ENCODE assay signal across 24 cellular contexts in genomic region chr3:183259087-183259486, GRCh38. TPM values are rescaled to one million over a fixed set of nuclear protein-coding genes. Genes with fewer than 3 reads are reported as not detected.
DNase-seq lines count a peak whose midpoint lies in the region; TF ChIP-seq lines count a peak whose summit lies in the region.
"Had no signal": no experiment of that assay in that cellular context is flagged by ENCODE, and none has a peak within 500 bp of the region (broad histone marks: within the 10 kb centered on the region; RNA-seq: fewer than 3 reads in every experiment).

No MANE protein-coding gene starts in this region.

- in situ Hi-C loops in transverse colon (cut with MboI; ENCODE audit: low pct_ligation_motif_present in 1 of 4, low pct_unique_long_range_greater_than_20kb in 1 of 4, low sequenced_read_pairs in 3 of 4) = no loop called here

- H3K9me3 Mint-ChIP-seq in MCF 10A (ENCODE audit: unreplicated experiment) = no peaks in the 10 kb centered on the region
- H3K9me3 Mint-ChIP-seq in dendritic cell treated with granulocyte-macrophage colony-stimulating factor and Interleukin-4, amounts not matched to agents 40 ng/mL and 50 ng/mL, for 4 days = no peaks in the 10 kb centered on the region
- H3K9me3 Mint-ChIP-seq: activated CD4-positive, alpha-beta memory T cell treated with anti-CD3 and anti-CD28 coated beads, Interleukin-2, amount 10 ng/mL, durations not matched to agents 7 days and 5 days; activated naive CD4-positive, alpha-beta T cell treated with anti-CD3 and anti-CD28 coated beads for 36 hours; CD4-positive, alpha-beta T cell; stimulated activated naive B cell treated with anti-CD40 and anti-IgM and Interleukin-4, amounts not matched to agents 10 μg/mL and 1 μg/mL and 100 μg/mL, for 72 hours had no signal

- TF ChIP-seq EP300 in transverse colon (IDR thresholded peaks at IDR 0.05; ENCODE audit: low read depth) = no peak

- DNase-seq in MCF 10A (ENCODE audit: unreplicated experiment) (no peak), breast epithelium (ENCODE audit: low spot score in 2 of 2) (no peak), transverse colon (no peak), T1000 (lab: John Stamatoyannopoulos, UW) (no peak), D341Med (ENCODE audit: low spot score) (no peak)
- DNase-seq in activated CD4-positive, CD25-positive, alpha-beta regulatory T cell (lab: John Stamatoyannopoulos, UW) = no peak
- DNase-seq: 8988T; activated CD4-positive, alpha-beta memory T cell treated with anti-CD3 and anti-CD28 coated beads, Interleukin-2, amount 10 ng/mL, durations not matched to agents 7 days and 5 days; activated CD8-positive, alpha-beta memory T cell treated with anti-CD3 and anti-CD28 coated beads, Interleukin-2, amount 50 U/mL, for 48 hours; activated naive CD4-positive, alpha-beta T cell treated with anti-CD3 and anti-CD28 coated beads for 36 hours; CD4-positive, alpha-beta T cell; effector CD4-positive, alpha-beta T cell; naive thymus-derived CD8-positive, alpha-beta T cell; NCI-H1092 treated with DMSO at 0.1 percent for 48 hours; NCI-H1694 treated with DMSO at 0.1 percent for 48 hours; NCI-H2171; occipital lobe; stimulated activated naive B cell treated with anti-CD40 and anti-IgM and Interleukin-4, amounts not matched to agents 10 μg/mL and 1 μg/mL and 100 μg/mL, for 72 hours; T-helper 17 cell; uterus had no signal

- BruUV-seq in MCF 10A (replicated peaks; lab: Mats Ljungman, UMichigan) = no TSS peak

- peak overlapping the region; percentile 75 for H3K27ac Mint-ChIP-seq in MCF 10A (ENCODE audit: low read depth, unreplicated experiment)
- peak overlapping the region; percentile 75 for H3K27ac Mint-ChIP-seq in dendritic cell treated with granulocyte-macrophage colony-stimulating factor and Interleukin-4, amounts not matched to agents 40 ng/mL and 50 ng/mL, for 4 days
- H3K27ac Mint-ChIP-seq: activated CD4-positive, alpha-beta memory T cell treated with anti-CD3 and anti-CD28 coated beads, Interleukin-2, amount 10 ng/mL, durations not matched to agents 7 days and 5 days; activated naive CD4-positive, alpha-beta T cell treated with anti-CD3 and anti-CD28 coated beads for 36 hours; CD4-positive, alpha-beta T cell; GM23338; stimulated activated naive B cell treated with anti-CD40 and anti-IgM and Interleukin-4, amounts not matched to agents 10 μg/mL and 1 μg/mL and 100 μg/mL, for 72 hours; T-helper 17 cell had no signal

- H3K4me1 ChIP-seq in breast epithelium = no peaks in the 10 kb centered on the region
- H3K4me1 ChIP-seq in neutrophil (ENCODE audit: control insufficient read depth in 1 of 2, insufficient read depth in 1 of 2, low read depth in 1 of 2, low read length in 1 of 2) = peaks cover 50 to 60% of the 10 kb centered on the region in 2 experiments
- H3K4me1 ChIP-seq in transverse colon = peaks cover 0 to 70% (median 55%) of the 10 kb centered on the region in 4 donors
- H3K4me1 ChIP-seq: uterus had no signal

- H3K36me3 ChIP-seq in breast epithelium = no peaks in the 10 kb centered on the region
- peaks cover 3% of the 10 kb centered on the region for H3K36me3 ChIP-seq in neutrophil
- H3K36me3 ChIP-seq in transverse colon = no peaks in the 10 kb centered on the region
- H3K36me3 ChIP-seq: suprapubic skin, uterus had no signal

- 63 to 73% methylated on average over 3 of the region's 3 CpGs for whole genome bisulfite sequencing in transverse colon (ENCODE audit: low coverage in 1 of 2), 2 donors

- H3K4me3 Mint-ChIP-seq in MCF 10A (ENCODE audit: unreplicated experiment) = no peak overlapping the region
- H3K4me3 Mint-ChIP-seq in dendritic cell treated with granulocyte-macrophage colony-stimulating factor and Interleukin-4, amounts not matched to agents 40 ng/mL and 50 ng/mL, for 4 days = no peak overlapping the region
- H3K4me3 Mint-ChIP-seq: activated CD4-positive, alpha-beta memory T cell treated with anti-CD3 and anti-CD28 coated beads, Interleukin-2, amount 10 ng/mL, durations not matched to agents 7 days and 5 days; activated naive CD4-positive, alpha-beta T cell treated with anti-CD3 and anti-CD28 coated beads for 36 hours; CD4-positive, alpha-beta T cell; GM23338; naive thymus-derived CD8-positive, alpha-beta T cell had no signal

- peak overlapping the region in 1 of 2 donors; percentile 45 for H3K27ac ChIP-seq in breast epithelium
- H3K27ac ChIP-seq in neutrophil = peak overlapping the region; percentile 87
- peak overlapping the region; percentile 68 to 78 (median 72) for H3K27ac ChIP-seq in transverse colon
- H3K27ac ChIP-seq: suprapubic skin, uterus had no signal

- no peaks in the 10 kb centered on the region for H3K27me3 ChIP-seq in breast epithelium
- no peaks in the 10 kb centered on the region for H3K27me3 ChIP-seq in neutrophil
- no peaks in the 10 kb centered on the region for H3K27me3 ChIP-seq in transverse colon
- H3K27me3 ChIP-seq: suprapubic skin, uterus had no signal

- TF ChIP-seq POLR2A in breast epithelium (IDR thresholded peaks at IDR 0.05) = no peak
- no peak for TF ChIP-seq POLR2A in transverse colon (IDR thresholded peaks at IDR 0.05)

- H3K9me3 ChIP-seq in breast epithelium = no peaks in the 10 kb centered on the region
- no peaks in the 10 kb centered on the region for H3K9me3 ChIP-seq in neutrophil
- H3K9me3 ChIP-seq in transverse colon = no peaks in the 10 kb centered on the region
- H3K9me3 ChIP-seq: suprapubic skin, uterus had no signal

- intact Hi-C loops in MCF 10A (cut with micrococcal nuclease) (loop anchor here (10.0 kb wide), 1 partner anchor 66 kb away; no protein-coding TSS in a partner anchor), breast epithelium (cut with DNase I; ENCODE audit: low total_unique reads) (no loop called here), transverse colon (cut with DNase I; ENCODE audit: low total_unique reads) (no loop called here)
- intact Hi-C loops in dendritic cell treated with granulocyte-macrophage colony-stimulating factor and Interleukin-4, amounts not matched to agents 40 ng/mL and 50 ng/mL, for 4 days (cut with micrococcal nuclease) = loop anchor here (5.0 kb wide), 1 partner anchor 72 kb away; no protein-coding TSS in a partner anchor

- TF ChIP-seq CTCF in MCF 10A (IDR thresholded peaks at IDR 0.05; ENCODE audit: unreplicated experiment) (no peak), breast epithelium (IDR thresholded peaks at IDR 0.05) (no peak), neutrophil (IDR thresholded peaks at IDR 0.05) (no peak), transverse colon (IDR thresholded peaks at IDR 0.05) (no peak)

- H3K27me3 Mint-ChIP-seq in MCF 10A (ENCODE audit: insufficient read depth, unreplicated experiment) = no peaks in the 10 kb centered on the region
- H3K27me3 Mint-ChIP-seq in dendritic cell treated with granulocyte-macrophage colony-stimulating factor and Interleukin-4, amounts not matched to agents 40 ng/mL and 50 ng/mL, for 4 days = no peaks in the 10 kb centered on the region

- CTCF ChIA-PET in MCF 10A (lab: Yijun Ruan, JAX) = interaction anchor here (0.6 to 1.7 kb wide), 4 partner anchors 74 to 858 kb away, joined by 3 to 10 read pairs (median 4); no protein-coding TSS in a partner anchor

- H3K36me3 Mint-ChIP-seq in MCF 10A (ENCODE audit: insufficient read depth, unreplicated experiment) = peaks cover 11% of the 10 kb centered on the region
- peaks cover 47% of the 10 kb centered on the region for H3K36me3 Mint-ChIP-seq in dendritic cell treated with granulocyte-macrophage colony-stimulating factor and Interleukin-4, amounts not matched to agents 40 ng/mL and 50 ng/mL, for 4 days (ENCODE audit: low read depth)

- H3K4me1 Mint-ChIP-seq in MCF 10A (ENCODE audit: insufficient read depth, unreplicated experiment) = peaks cover 61% of the 10 kb centered on the region
- H3K4me1 Mint-ChIP-seq in dendritic cell treated with granulocyte-macrophage colony-stimulating factor and Interleukin-4, amounts not matched to agents 40 ng/mL and 50 ng/mL, for 4 days (ENCODE audit: low read depth) = peaks cover 61% of the 10 kb centered on the region

- H3K4me3 ChIP-seq in breast epithelium = no peak overlapping the region
- peak overlapping the region in 1 of 2 experiments; percentile 36 for H3K4me3 ChIP-seq in neutrophil (ENCODE audit: low read depth in 1 of 2, low read length in 1 of 2)
- H3K4me3 ChIP-seq in transverse colon = no peak overlapping the region
- H3K4me3 ChIP-seq: GM23338, suprapubic skin, uterus had no signal

- POLR2A ChIA-PET in MCF 10A (lab: Yijun Ruan, JAX) = interaction anchor here (1.3 to 10.9 kb wide), 5 partner anchors 14 to 113 kb away, joined by 3 to 219 read pairs (median 43); no protein-coding TSS in a partner anchor

RNA-seq across cellular contexts. Expression of gene B3GNT5, which starts 6.0 kb away (rescaled TPM):
- total RNA-seq in MCF 10A (2022) (80.1 and 104 TPM in 2 replicates), breast epithelium (10 to 100 TPM in 1 of 3 donors, 1 to 10 TPM in 2; 3.0 to 12.1 (median 6.2) TPM), transverse colon (10 to 100 TPM in 3 of 4 donors, 1 to 10 TPM in 1; 6.0 to 46.3 (median 39.9) TPM)
- total RNA-seq: naive thymus-derived CD8-positive, alpha-beta T cell had no signal

Comparison
In these comparisons a context has a peak if more than half of its experiments do, and no peak if none do; other contexts are left out.
1. intact Hi-C loops: an anchor here in MCF 10A (10.0 kb wide) and dendritic cell treated with granulocyte-macrophage colony-stimulating factor and Interleukin-4, amounts not matched to agents 40 ng/mL and 50 ng/mL, for 4 days (5.0 kb wide); none called in breast epithelium and transverse colon.